7 cellular contexts compared by ENCODE assay signal in the genomic region with DNA sequence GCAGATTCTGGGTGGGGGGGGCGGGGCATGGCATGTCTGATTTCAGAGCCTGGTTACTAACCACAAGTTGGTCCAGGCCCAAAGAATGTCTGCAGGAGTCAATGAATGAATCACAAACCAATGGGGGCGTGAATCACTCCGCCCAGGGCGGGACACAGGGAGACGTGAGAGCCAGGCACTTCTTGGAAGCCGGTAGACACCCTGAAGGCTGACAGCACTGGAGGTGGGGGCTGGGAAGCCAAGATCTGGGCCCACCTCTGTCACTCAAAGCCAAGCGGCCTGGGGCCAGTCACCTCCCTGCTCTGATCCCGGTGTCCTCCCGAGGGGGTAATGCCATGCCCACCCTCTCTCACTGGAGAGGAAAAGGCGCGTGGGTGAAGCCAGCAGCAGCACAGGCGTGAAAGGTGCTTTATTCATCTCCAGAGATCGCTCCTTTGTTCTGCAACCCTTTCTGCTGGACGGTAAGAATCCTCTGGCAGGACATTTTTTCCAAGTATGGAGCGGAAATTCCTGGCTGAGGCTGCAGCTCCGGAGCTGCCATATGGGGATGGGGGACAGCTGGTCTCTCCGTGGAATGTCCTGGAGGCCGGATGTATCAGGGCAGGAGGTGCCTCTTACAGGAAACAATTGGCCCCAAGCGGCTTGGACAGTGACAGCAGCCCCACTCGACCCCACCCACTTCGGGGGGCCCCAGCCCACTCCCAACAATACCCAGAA.
DNase-seq lines count a peak whose midpoint lies in the region; ATAC-seq and TF ChIP-seq lines count a peak whose summit lies in the region.

No MANE protein-coding gene starts in this region.

- H3K9me3 Mint-ChIP-seq in WTC11 = peaks cover 4% of the 10 kb centered on the region; the same call in 1 of the 2 replicates

- no peaks in the 10 kb centered on the region for H4K20me1 ChIP-seq in smooth muscle cell (ENCODE audit: low read depth)

- no peak overlapping the region for H3K27ac Mint-ChIP-seq in WTC11

- no peak overlapping the region for H2AFZ ChIP-seq in smooth muscle cell (ENCODE audit: low read depth)

- H3K79me2 ChIP-seq in smooth muscle cell (ENCODE audit: low read depth) = no peaks in the 10 kb centered on the region

- intact Hi-C loops in left cardiac atrium (cut with DNase I) = no loop called here

- no peak overlapping the region for H3K4me3 ChIP-seq in smooth muscle cell

- TF ChIP-seq CTCF in WTC11 (IDR thresholded peaks at IDR 0.05) (no peak), smooth muscle cell (IDR thresholded peaks at IDR 0.05; ENCODE audit: borderline replicate concordance, insufficient read depth, poor library complexity, severe bottlenecking) (no peak)

- ATAC-seq in WTC11 (peak; percentile 34), left cardiac atrium (peak; percentile 51 to 91), HG03108 (IDR thresholded peaks at IDR 0.05; ENCODE audit: unreplicated experiment) (no peak), HG03095 (IDR thresholded peaks at IDR 0.05; ENCODE audit: unreplicated experiment) (no peak)

- H3K36me3 Mint-ChIP-seq in WTC11 = no peaks in the 10 kb centered on the region

- H3K36me3 ChIP-seq in smooth muscle cell (ENCODE audit: low read depth) = no peaks in the 10 kb centered on the region

- peak overlapping the region; percentile 56 for H3K9ac ChIP-seq in smooth muscle cell (ENCODE audit: low read depth)

- DNase-seq in HPDE6-E6E7 (ENCODE audit: extremely low spot score) (peak; percentile 94), WTC11 (ENCODE audit: low spot score) (no peak), left cardiac atrium (peak; percentile 85), smooth muscle cell (lab: John Stamatoyannopoulos, UW; ENCODE audit: unreplicated experiment) (no peak), NCI-H510A treated with DMSO at 0.1 percent for 48 hours (lab: John Stamatoyannopoulos, UW) (no peak)

- H3K4me1 Mint-ChIP-seq in WTC11 = peaks cover 30% of the 10 kb centered on the region

- no peaks in the 10 kb centered on the region for H3F3A ChIP-seq in smooth muscle cell (ENCODE audit: low read depth)

- H3K27me3 ChIP-seq in smooth muscle cell (ENCODE audit: low read depth) = no peaks in the 10 kb centered on the region

- peak overlapping the region; percentile 80 for H3K4me2 ChIP-seq in smooth muscle cell

- peaks cover 16% of the 10 kb centered on the region for H3K4me1 ChIP-seq in smooth muscle cell (ENCODE audit: low read depth)

- WGBS in smooth muscle cell (ENCODE audit: low lambda C conversion rate) = 21% methylated on average over 21 of the region's 21 CpGs

- peak overlapping the region; percentile 89 for H3K27ac ChIP-seq in smooth muscle cell (ENCODE audit: low read depth)

- H3K9me3 ChIP-seq in smooth muscle cell (replicated peaks; ENCODE audit: low read depth) = no peaks in the 10 kb centered on the region

- CTCF ChIA-PET in WTC11 (lab: Charles Lee) = interaction anchor here (0.6 to 5.7 kb wide), 10 partner anchors 23 to 662 kb away, joined by 3 to 49 read pairs (median 4); a partner anchor contains a TSS

- no peaks in the 10 kb centered on the region for H3K27me3 Mint-ChIP-seq in WTC11 (ENCODE audit: low read depth)

- H3K4me3 Mint-ChIP-seq in WTC11 = no peak overlapping the region

- POLR2A ChIA-PET in WTC11 (lab: Charles Lee) = interaction anchor here (0.7 kb wide), 2 partner anchors 19 to 168 kb away, joined by 3 to 7 read pairs; no protein-coding TSS in a partner anchor

TF ChIP-seq in WTC11, 78 proteins besides CTCF, POLR2A, EP300 and RAD21:
- TF ChIP-seq, protein P1, sequence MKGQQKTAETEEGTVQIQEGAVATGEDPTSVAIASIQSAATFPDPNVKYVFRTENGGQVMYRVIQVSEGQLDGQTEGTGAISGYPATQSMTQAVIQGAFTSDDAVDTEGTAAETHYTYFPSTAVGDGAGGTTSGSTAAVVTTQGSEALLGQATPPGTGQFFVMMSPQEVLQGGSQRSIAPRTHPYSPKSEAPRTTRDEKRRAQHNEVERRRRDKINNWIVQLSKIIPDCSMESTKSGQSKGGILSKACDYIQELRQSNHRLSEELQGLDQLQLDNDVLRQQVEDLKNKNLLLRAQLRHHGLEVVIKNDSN (CRISPR knock-in tag; IDR thresholded peaks at IDR 0.05) = no peak
- TF ChIP-seq RORB (CRISPR knock-in tag; IDR thresholded peaks at IDR 0.05) (no peak), RELA (CRISPR knock-in tag; IDR thresholded peaks at IDR 0.05; ENCODE audit: borderline replicate concordance) (no peak), MYBL2 (CRISPR knock-in tag; IDR thresholded peaks at IDR 0.05) (no peak), GRHL2 (CRISPR knock-in tag; IDR thresholded peaks at IDR 0.05; ENCODE audit: insufficient replicate concordance, severe bottlenecking) (no peak), SP1 (CRISPR knock-in tag; conservative IDR thresholded peaks at IDR 0.05) (no peak), KAT7 (CRISPR knock-in tag; IDR thresholded peaks at IDR 0.05; ENCODE audit: borderline replicate concordance) (no peak), TEAD1 (CRISPR knock-in tag; IDR thresholded peaks at IDR 0.05) (no peak)
- TF ChIP-seq, protein P2, sequence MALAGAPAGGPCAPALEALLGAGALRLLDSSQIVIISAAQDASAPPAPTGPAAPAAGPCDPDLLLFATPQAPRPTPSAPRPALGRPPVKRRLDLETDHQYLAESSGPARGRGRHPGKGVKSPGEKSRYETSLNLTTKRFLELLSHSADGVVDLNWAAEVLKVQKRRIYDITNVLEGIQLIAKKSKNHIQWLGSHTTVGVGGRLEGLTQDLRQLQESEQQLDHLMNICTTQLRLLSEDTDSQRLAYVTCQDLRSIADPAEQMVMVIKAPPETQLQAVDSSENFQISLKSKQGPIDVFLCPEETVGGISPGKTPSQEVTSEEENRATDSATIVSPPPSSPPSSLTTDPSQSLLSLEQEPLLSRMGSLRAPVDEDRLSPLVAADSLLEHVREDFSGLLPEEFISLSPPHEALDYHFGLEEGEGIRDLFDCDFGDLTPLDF (CRISPR knock-in tag; IDR thresholded peaks at IDR 0.05) = no peak
- TF ChIP-seq, protein P3, sequence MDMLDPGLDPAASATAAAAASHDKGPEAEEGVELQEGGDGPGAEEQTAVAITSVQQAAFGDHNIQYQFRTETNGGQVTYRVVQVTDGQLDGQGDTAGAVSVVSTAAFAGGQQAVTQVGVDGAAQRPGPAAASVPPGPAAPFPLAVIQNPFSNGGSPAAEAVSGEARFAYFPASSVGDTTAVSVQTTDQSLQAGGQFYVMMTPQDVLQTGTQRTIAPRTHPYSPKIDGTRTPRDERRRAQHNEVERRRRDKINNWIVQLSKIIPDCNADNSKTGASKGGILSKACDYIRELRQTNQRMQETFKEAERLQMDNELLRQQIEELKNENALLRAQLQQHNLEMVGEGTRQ (CRISPR knock-in tag; IDR thresholded peaks at IDR 0.05) = no peak
- TF ChIP-seq, protein P4, sequence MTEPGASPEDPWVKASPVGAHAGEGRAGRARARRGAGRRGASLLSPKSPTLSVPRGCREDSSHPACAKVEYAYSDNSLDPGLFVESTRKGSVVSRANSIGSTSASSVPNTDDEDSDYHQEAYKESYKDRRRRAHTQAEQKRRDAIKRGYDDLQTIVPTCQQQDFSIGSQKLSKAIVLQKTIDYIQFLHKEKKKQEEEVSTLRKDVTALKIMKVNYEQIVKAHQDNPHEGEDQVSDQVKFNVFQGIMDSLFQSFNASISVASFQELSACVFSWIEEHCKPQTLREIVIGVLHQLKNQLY (CRISPR knock-in tag; IDR thresholded peaks at IDR 0.05) = no peak

Comparison
In these comparisons a context has a peak if more than half of its experiments do, and no peak if none do; other contexts are left out.
1. DNase-seq: peak in HPDE6-E6E7 (single experiment) and left cardiac atrium (single experiment); none in WTC11 (single experiment), smooth muscle cell (single experiment) and NCI-H510A treated with DMSO at 0.1 percent for 48 hours (single experiment).
2. ATAC-seq: peak in WTC11 (single experiment) and left cardiac atrium (2 of 2); none in HG03108 (single experiment) and HG03095 (single experiment).